ENCODE assay signal across 13 cellular contexts in the genomic region with DNA sequence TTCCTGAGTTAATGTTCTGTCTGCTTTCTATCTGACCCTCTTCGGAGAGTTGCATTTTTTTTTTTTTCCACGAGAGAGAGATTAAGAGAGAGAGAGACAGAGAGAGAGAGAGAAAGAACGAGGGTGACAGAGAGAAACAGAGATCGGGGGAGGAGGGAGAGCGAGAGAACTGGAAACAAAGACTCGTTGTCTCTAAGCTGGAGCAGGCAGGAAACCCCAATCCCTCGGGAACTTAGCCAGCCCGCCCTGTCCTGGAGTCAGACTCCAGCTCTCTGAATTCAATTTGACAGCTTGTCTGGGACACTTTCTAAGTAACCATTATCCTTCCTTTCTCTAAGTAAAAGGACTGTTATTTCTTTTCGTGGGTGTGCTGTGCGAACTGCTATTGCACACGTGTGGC.
DNase-seq lines count a peak whose midpoint lies in the region; ATAC-seq and TF ChIP-seq lines count a peak whose summit lies in the region.
"Had no signal": no experiment of that assay in that cellular context is flagged by ENCODE, and none has a peak within 500 bp of the region (broad histone marks: within the 10 kb centered on the region; RNA-seq: fewer than 3 reads in every experiment).

No MANE protein-coding gene starts in this region.

- TF ChIP-seq CTCF in nephron (IDR thresholded peaks at IDR 0.05; ENCODE audit: unreplicated experiment in 3 of 3), result no peak

- H3K36me3 Mint-ChIP-seq in nephron (ENCODE audit: low read depth), result peaks cover 46% of the 10 kb centered on the region
- H3K36me3 Mint-ChIP-seq in activated naive CD4-positive, alpha-beta T cell treated with anti-CD3 and anti-CD28 coated beads, Interleukin-2, amount 10 ng/mL, durations not matched to agents 7 days and 5 days, result peaks cover 72% of the 10 kb centered on the region

- H3K27ac Mint-ChIP-seq in nephron, result peak overlapping the region; percentile 83 to 92 (median 92)
- no peak overlapping the region for H3K27ac Mint-ChIP-seq in activated naive CD4-positive, alpha-beta T cell treated with anti-CD3 and anti-CD28 coated beads, Interleukin-2, amount 10 ng/mL, durations not matched to agents 7 days and 5 days
- H3K27ac Mint-ChIP-seq: memory B cell had no signal

- ATAC-seq in GM21737 (IDR thresholded peaks at IDR 0.05; ENCODE audit: unreplicated experiment), result no peak
- ATAC-seq: HCT116 had no signal

- peak overlapping the region; percentile 4 to 24 (median 12) for H3K4me3 Mint-ChIP-seq in nephron
- H3K4me3 Mint-ChIP-seq in activated naive CD4-positive, alpha-beta T cell treated with anti-CD3 and anti-CD28 coated beads, Interleukin-2, amount 10 ng/mL, durations not matched to agents 7 days and 5 days, result no peak overlapping the region
- H3K4me3 Mint-ChIP-seq: memory B cell had no signal

- peaks cover 27% of the 10 kb centered on the region for H3K27me3 Mint-ChIP-seq in nephron (ENCODE audit: low read depth)
- no peaks in the 10 kb centered on the region for H3K27me3 Mint-ChIP-seq in activated naive CD4-positive, alpha-beta T cell treated with anti-CD3 and anti-CD28 coated beads, Interleukin-2, amount 10 ng/mL, durations not matched to agents 7 days and 5 days
- H3K27me3 Mint-ChIP-seq: memory B cell had no signal

- peaks cover 22% of the 10 kb centered on the region for H3K4me1 Mint-ChIP-seq in nephron
- peaks cover 6% of the 10 kb centered on the region for H3K4me1 Mint-ChIP-seq in activated naive CD4-positive, alpha-beta T cell treated with anti-CD3 and anti-CD28 coated beads, Interleukin-2, amount 10 ng/mL, durations not matched to agents 7 days and 5 days

- CTCF ChIA-PET in activated naive CD4-positive, alpha-beta T cell treated with anti-CD3 and anti-CD28 coated beads, Interleukin-2, amount 10 ng/mL, durations not matched to agents 7 days and 5 days (lab: Charles Lee), result interaction anchor here (0.6 to 0.8 kb wide), 2 partner anchors 16 to 71 kb away, joined by 3 read pairs; no protein-coding TSS in a partner anchor

- no peaks in the 10 kb centered on the region for H3K9me3 Mint-ChIP-seq in nephron
- no peaks in the 10 kb centered on the region for H3K9me3 Mint-ChIP-seq in activated naive CD4-positive, alpha-beta T cell treated with anti-CD3 and anti-CD28 coated beads, Interleukin-2, amount 10 ng/mL, durations not matched to agents 7 days and 5 days
- H3K9me3 Mint-ChIP-seq: memory B cell had no signal

- DNase-seq in AG20443 (ENCODE audit: low spot score) (peak; percentile 47), RPMI7951 (ENCODE audit: low read depth) (peak; percentile 81), foreskin melanocyte (peak; percentile 87), activated gamma-delta T cell treated with Interleukin-2 at 50 U/mL for 16 hours (no peak), DMS 273 treated with DMSO at 0.1 percent for 48 hours (lab: John Stamatoyannopoulos, UW) (no peak)
- DNase-seq in activated naive CD4-positive, alpha-beta T cell treated with anti-CD3 and anti-CD28 coated beads, Interleukin-2, amount 10 ng/mL, durations not matched to agents 7 days and 5 days, result no peak
- DNase-seq: effector memory CD4-positive, alpha-beta T cell; NCI-H2081; uterus had no signal

Comparison
In these comparisons a context has a peak if more than half of its experiments do, and no peak if none do; other contexts are left out.
1. DNase-seq: peak in AG20443 (single experiment), RPMI7951 (single experiment) and foreskin melanocyte (single experiment); none in activated gamma-delta T cell treated with Interleukin-2 at 50 U/mL for 16 hours (single experiment), activated naive CD4-positive, alpha-beta T cell treated with anti-CD3 and anti-CD28 coated beads, Interleukin-2, amount 10 ng/mL, durations not matched to agents 7 days and 5 days (single experiment) and DMS 273 treated with DMSO at 0.1 percent for 48 hours (single experiment).